Comparison of ENCODE assay signal across 1 cellular context in genomic region chr16:279531-279930, GRCh38.
TF ChIP-seq lines count a peak whose summit lies in the region.

No MANE protein-coding gene starts in this region.

TF ChIP-seq in GM23338, 12 proteins besides CTCF, POLR2A, EP300 and RAD21 (continued from another document):
- TF ChIP-seq ZNF462 (CRISPR knock-in tag; IDR thresholded peaks at IDR 0.05) = no peak
